16 cellular contexts compared by ENCODE assay signal in genomic region chr5:62041364-62041763, GRCh38.
"Had no signal": no experiment of that assay in that cellular context is flagged by ENCODE, and none has a peak within 500 bp of the region (broad histone marks: within the 10 kb centered on the region; RNA-seq: fewer than 3 reads in every experiment).

No MANE protein-coding gene starts in this region.

- DNase-seq: KBM-7; MG63; NCI-H1092 treated with DMSO at 0.1 percent for 48 hours; NCI-H146; NCI-H1694 treated with DMSO at 0.1 percent for 48 hours; NCI-H1930; NCI-H2107; NCI-H2227 treated with DMSO at 0.1 percent for 48 hours; NCI-H526; NCI-H82; NK-92 treated with Interleukin-12 subunit alpha and Interleukin-12 subunit beta, amount 100 ng/mL, for 24 hours; OCI-M1; PC-9; Peyer's patch; Right ventricle myocardium superior; SIG-M5 had no signal
